Comparison of ENCODE assay signal across 1 cellular context in genomic region chr10:75235375-75236177, GRCh38.
TF ChIP-seq lines count a peak whose summit lies in the region.

COMTD1 (minus strand) TSS chr10:75235957; CDS start chr10:75235928, 29 bp downstream.

TF ChIP-seq in HepG2, 621 proteins besides CTCF, POLR2A, EP300 and RAD21 (continued from another document and continues in another):
- peak; percentile 15 for TF ChIP-seq CSRNP1 (CRISPR knock-in tag; IDR thresholded peaks at IDR 0.05)
- TF ChIP-seq ZBTB40 (IDR thresholded peaks at IDR 0.05) = no peak
- TF ChIP-seq ZBTB40 (CRISPR knock-in tag; IDR thresholded peaks at IDR 0.05) = peak; percentile 50; the same call in 1 of the 2 replicates
- TF ChIP-seq IKZF4 (CRISPR knock-in tag; IDR thresholded peaks at IDR 0.05; ENCODE audit: borderline replicate concordance, low read depth, not compliant biosample characterization) = no peak
- no peak for TF ChIP-seq ZNF652 (CRISPR knock-in tag; IDR thresholded peaks at IDR 0.05; ENCODE audit: borderline replicate concordance, low read depth)
- TF ChIP-seq LRRFIP1 (CRISPR knock-in tag; conservative IDR thresholded peaks at IDR 0.05) = 0 out of 2 replicates have a peak, but pooled peaks have one; percentile 57
- no peak; the same call in 1 of the 2 replicates for TF ChIP-seq ZNF639 (CRISPR knock-in tag; conservative IDR thresholded peaks at IDR 0.05)
- no peak for TF ChIP-seq ZNF276 (CRISPR knock-in tag; IDR thresholded peaks at IDR 0.05; ENCODE audit: low read depth)
- TF ChIP-seq ZXDC (CRISPR knock-in tag; IDR thresholded peaks at IDR 0.05) = no peak
- TF ChIP-seq ZFP1 (CRISPR knock-in tag; IDR thresholded peaks at IDR 0.05) = no peak
- no peak; the same call in 1 of the 2 replicates for TF ChIP-seq SATB2 (CRISPR knock-in tag; IDR thresholded peaks at IDR 0.05)
- 0 out of 2 replicates have a peak, but pooled peaks have one; percentile 24 for TF ChIP-seq ZBTB10 (CRISPR knock-in tag; IDR thresholded peaks at IDR 0.05; ENCODE audit: borderline replicate concordance)
- peak; percentile 64; the same call in 1 of the 2 replicates for TF ChIP-seq ZMAT3 (CRISPR knock-in tag; conservative IDR thresholded peaks at IDR 0.05)
- TF ChIP-seq RBM39 (IDR thresholded peaks at IDR 0.05; ENCODE audit: low read depth, low read length, poor library complexity, severe bottlenecking) = peak; percentile 70
- no peak for TF ChIP-seq EZH2 (conservative IDR thresholded peaks at IDR 0.05; ENCODE audit: low read depth, low read length)
- no peak for TF ChIP-seq ZNF788 (CRISPR knock-in tag; IDR thresholded peaks at IDR 0.05; ENCODE audit: borderline replicate concordance)
- TF ChIP-seq ZC3H13 (CRISPR knock-in tag; IDR thresholded peaks at IDR 0.05) = no peak
- peak; percentile 30; the same call in 1 of the 2 replicates for TF ChIP-seq FOSL2 (CRISPR knock-in tag; IDR thresholded peaks at IDR 0.05)
- no peak for TF ChIP-seq ZNF530 (CRISPR knock-in tag; IDR thresholded peaks at IDR 0.05; ENCODE audit: low read depth)
- TF ChIP-seq ZBTB7B (CRISPR knock-in tag; IDR thresholded peaks at IDR 0.05) = peak; percentile 94
- TF ChIP-seq ZNF10 (CRISPR knock-in tag; IDR thresholded peaks at IDR 0.05; ENCODE audit: borderline replicate concordance, low read depth) = no peak
- no peak for TF ChIP-seq ZNF703 (CRISPR knock-in tag; IDR thresholded peaks at IDR 0.05; ENCODE audit: borderline replicate concordance)
- TF ChIP-seq ZNF879 (CRISPR knock-in tag; IDR thresholded peaks at IDR 0.05) = no peak
- TF ChIP-seq THYN1 (CRISPR knock-in tag; IDR thresholded peaks at IDR 0.05; ENCODE audit: borderline replicate concordance, low read depth) = no peak
- TF ChIP-seq ZNF597 (CRISPR knock-in tag; IDR thresholded peaks at IDR 0.05) = no peak
- no peak for TF ChIP-seq ZBTB39 (CRISPR knock-in tag; IDR thresholded peaks at IDR 0.05)
